ENCODE assay signal across 18 cellular contexts in genomic region chr1:180976958-180977357, GRCh38. TPM values are rescaled to one million over a fixed set of nuclear protein-coding genes. Genes with fewer than 3 reads are reported as not detected.
A peak's percentile ranks its signal among the peaks of the same experiment; 100 is the strongest.
DNase-seq lines count a peak whose midpoint lies in the region; ATAC-seq, FAIRE-seq and TF ChIP-seq lines count a peak whose summit lies in the region.
"Had no signal": no experiment of that assay in that cellular context is flagged by ENCODE, and none has a peak within 500 bp of the region (broad histone marks: within the 10 kb centered on the region; RNA-seq: fewer than 3 reads in every experiment).

No MANE protein-coding gene starts in this region.

- peak overlapping the region; percentile 56 to 96 (median 88) for H3K27ac Mint-ChIP-seq in brain
- H3K27ac Mint-ChIP-seq in immature natural killer cell = no peak overlapping the region

- peaks cover 85% of the 10 kb centered on the region for H3K36me3 ChIP-seq in DND-41 (ENCODE audit: insufficient read depth, low read length)
- peaks cover 9 to 20% of the 10 kb centered on the region in 2 donors for H3K36me3 ChIP-seq in small intestine (ENCODE audit: control insufficient read depth in 2 of 2, insufficient read depth in 2 of 2, low read length in 2 of 2)

- H3K36me3 Mint-ChIP-seq in brain = peaks cover 86% of the 10 kb centered on the region
- peaks cover 27 to 51% (median 28%) of the 10 kb centered on the region in 3 donors for H3K36me3 Mint-ChIP-seq in immature natural killer cell

- peaks cover 0 to 23% (median 14%) of the 10 kb centered on the region in 5 experiments for H3K9me3 Mint-ChIP-seq in brain
- H3K9me3 Mint-ChIP-seq in immature natural killer cell = no peaks in the 10 kb centered on the region
- H3K9me3 Mint-ChIP-seq: CD14-positive monocyte, H9 had no signal

- H3K27ac ChIP-seq in DND-41 (ENCODE audit: low read length) (peak overlapping the region; percentile 14; the same call in 1 of the 2 replicates), small intestine (ENCODE audit: low read depth in 1 of 2, low read length in 1 of 2) (peak overlapping the region in 1 of 2 donors; percentile 52)
- H3K27ac ChIP-seq: RWPE1 had no signal

- no peak overlapping the region for H3K4me3 ChIP-seq in DND-41 (ENCODE audit: low read depth in 1 of 2, low read length in 2 of 2)
- no peak overlapping the region for H3K4me3 ChIP-seq in small intestine (ENCODE audit: low read depth in 1 of 2, low read length in 2 of 2)

- no peak for DNase-seq in DND-41
- DNase-seq in left kidney (ENCODE audit: low read depth, low spot score) = peak; percentile 24
- peak; percentile 66 for DNase-seq in small intestine
- DNase-seq in activated naive CD4-positive, alpha-beta T cell treated with anti-CD3 and anti-CD28 coated beads, Interleukin-2, amount 50 U/mL, for 16 hours = no peak
- DNase-seq in immature natural killer cell = no peak
- DNase-seq in NCI-H1048 (lab: John Stamatoyannopoulos, UW) = no peak
- DNase-seq: COR-L47, DMS153, H9, NCI-H1436 treated with DMSO at 0.1 percent for 48 hours, NCI-H2081 treated with DMSO at 0.1 percent for 48 hours, NCI-H524 had no signal

- H3K27me3 ChIP-seq in DND-41 (ENCODE audit: insufficient read depth, low read length, poor library complexity) (no peaks in the 10 kb centered on the region), small intestine (ENCODE audit: control insufficient read depth in 2 of 2, insufficient read depth in 2 of 2, low read length in 2 of 2) (no peaks in the 10 kb centered on the region)

- FAIRE-seq in small intestine (lab: Jason Lieb, UNC) = no peak
- FAIRE-seq: A204.1, GM18507 had no signal

- no peak overlapping the region for H3K9ac ChIP-seq in DND-41 (ENCODE audit: low read depth, low read length)

- TF ChIP-seq CTCF in DND-41 (IDR thresholded peaks at IDR 0.05; ENCODE audit: borderline replicate concordance, extremely low read depth, low read length, poor library complexity, severe bottlenecking) (no peak), brain (conservative IDR thresholded peaks at IDR 0.05) (no peak)

- H3K27me3 Mint-ChIP-seq in brain = no peaks in the 10 kb centered on the region
- H3K27me3 Mint-ChIP-seq in immature natural killer cell (ENCODE audit: low read depth in 3 of 3) = no peaks in the 10 kb centered on the region

- H3K4me3 Mint-ChIP-seq in brain (peak overlapping the region in 2 of 5 experiments; percentile 43 to 63), immature natural killer cell (no peak overlapping the region)
- H3K4me3 Mint-ChIP-seq: CD14-positive monocyte, H9 had no signal

- H2AFZ ChIP-seq in DND-41 (ENCODE audit: low read depth, low read length) = no peak overlapping the region

- H3K9me3 ChIP-seq in DND-41 (ENCODE audit: insufficient read depth, low read length, severe bottlenecking) (no peaks in the 10 kb centered on the region), small intestine (ENCODE audit: control insufficient read depth, low read depth) (no peaks in the 10 kb centered on the region)

- H3K79me2 ChIP-seq in DND-41 (ENCODE audit: insufficient read depth, low read length) = peaks cover 61% of the 10 kb centered on the region

- H3K4me2 ChIP-seq in DND-41 (ENCODE audit: insufficient read depth, low read length) = no peak overlapping the region

- no peak for ATAC-seq in DND-41 (ENCODE audit: insufficient read depth, low read depth)
- no peak for ATAC-seq in HG02973 (IDR thresholded peaks at IDR 0.05; ENCODE audit: unreplicated experiment)

- H3K4me1 ChIP-seq in DND-41 (ENCODE audit: insufficient read depth, low read length) (peaks cover 17% of the 10 kb centered on the region), small intestine (ENCODE audit: control insufficient read depth in 2 of 2, insufficient read depth in 1 of 2, low read depth in 1 of 2, low read length in 1 of 2) (peaks cover 0 to 5% of the 10 kb centered on the region in 2 donors)

- WGBS in small intestine, 3 donors = 4 to 34% (median 17%) methylated on average over 1 of the region's 1 CpG

- H4K20me1 ChIP-seq in DND-41 (ENCODE audit: insufficient read depth, low read length) = peaks cover 2% of the 10 kb centered on the region; the same call in 1 of the 2 replicates

- peaks cover 79% of the 10 kb centered on the region for H3K4me1 Mint-ChIP-seq in brain
- peaks cover 29 to 59% of the 10 kb centered on the region in 2 donors for H3K4me1 Mint-ChIP-seq in immature natural killer cell

RNA-seq across cellular contexts. Expression of gene STX6, which starts 45.7 kb away (rescaled TPM):
- polyA plus RNA-seq in brain (ENCODE audit: insufficient read depth, low read depth, low replicate concordance) = 22.1 TPM
- polyA plus RNA-seq in small intestine = 1 to 10 TPM; 5.4 to 9.9 (median 7.2) TPM
- polyA plus RNA-seq in immature natural killer cell = 10 to 100 TPM in 1 of 3 donors, 1 to 10 TPM in 2; 6.0 to 14.4 (median 7.9) TPM

RNA-seq across cellular contexts. Expression of gene MR1, which starts 56.8 kb away (rescaled TPM):
- polyA plus RNA-seq in brain (ENCODE audit: insufficient read depth, low read depth, low replicate concordance) = 2.2 TPM
- polyA plus RNA-seq in small intestine = 1 to 10 TPM; 1.1 to 7.0 (median 2.2) TPM
- 10 to 100 TPM; 45.0 to 62.7 (median 54.1) TPM for polyA plus RNA-seq in immature natural killer cell

Comparison
In these comparisons a context has a peak if more than half of its experiments do, and no peak if none do; other contexts are left out.
1. DNase-seq: peak in left kidney (single experiment) and small intestine (single experiment); none in DND-41 (single experiment), activated naive CD4-positive, alpha-beta T cell treated with anti-CD3 and anti-CD28 coated beads, Interleukin-2, amount 50 U/mL, for 16 hours (single experiment), immature natural killer cell (0 of 3) and NCI-H1048 (single experiment).
2. H3K27ac Mint-ChIP-seq: peak in brain (5 of 5); none in immature natural killer cell (0 of 6).
3. RNA of gene MR1, which starts 56.8 kb away (polyA plus RNA-seq): 45.0 to 62.7 TPM in immature natural killer cell; 2.2 TPM in brain (single experiment) and 1.1 to 7.0 TPM in small intestine; every median in the first group is over 4 times any median in the second.